Comparison of ENCODE assay signal across 34 cellular contexts in the genomic region with DNA sequence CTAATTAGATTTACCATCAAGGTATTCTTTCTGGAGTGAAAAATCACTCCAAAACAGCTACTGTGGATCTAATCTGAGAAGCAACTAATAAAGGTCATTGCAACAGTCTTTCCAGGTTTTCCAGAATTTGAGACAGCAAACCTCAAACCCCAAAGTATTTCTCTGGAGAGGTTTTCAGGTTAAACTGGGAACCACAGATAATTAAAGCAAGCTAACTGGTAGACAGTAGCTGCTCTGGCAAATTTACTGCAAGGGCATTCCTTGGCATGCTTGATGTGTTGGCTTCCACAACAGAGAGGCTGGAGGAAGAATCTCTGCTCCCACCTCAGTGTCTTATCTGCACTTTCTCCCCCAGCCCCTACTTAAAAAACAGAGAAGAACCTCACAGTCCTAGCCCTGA.
A peak's percentile ranks its signal among the peaks of the same experiment; 100 is the strongest.
DNase-seq lines count a peak whose midpoint lies in the region; ATAC-seq, FAIRE-seq and TF ChIP-seq lines count a peak whose summit lies in the region.
"Had no signal": no experiment of that assay in that cellular context is flagged by ENCODE, and none has a peak within 500 bp of the region (broad histone marks: within the 10 kb centered on the region; RNA-seq: fewer than 3 reads in every experiment).

No MANE protein-coding gene starts in this region.

- ATAC-seq in stimulated activated naive CD8-positive, alpha-beta T cell treated with anti-CD3 and anti-CD28 coated beads, Interleukin-15, Interleukin-2, amounts not matched to agents 100 U/mL and 50 U/mL, for 24 hours = no peak
- no peak for ATAC-seq in HG02938 (IDR thresholded peaks at IDR 0.05; ENCODE audit: unreplicated experiment)
- no peak for ATAC-seq in GM18909 (IDR thresholded peaks at IDR 0.05; ENCODE audit: poor library complexity, unreplicated experiment)
- ATAC-seq: HCT116; naive thymus-derived CD8-positive, alpha-beta T cell had no signal

- H3K27ac Mint-ChIP-seq in stimulated activated naive CD8-positive, alpha-beta T cell treated with anti-CD3 and anti-CD28 coated beads, Interleukin-15, Interleukin-2, amounts not matched to agents 100 ng/mL and 50 ng/mL, for 24 hours = peak overlapping the region; percentile 31
- peak overlapping the region; percentile 89 for H3K27ac Mint-ChIP-seq in activated T-helper 2 cell treated with anti-CD3 and anti-CD28 coated beads, Interferon-gamma antibody, Interleukin-2, Interleukin-4, amounts not matched to agents 10 μg/mL and 5 μg/mL and 100 μg/mL, durations not matched to agents 14 hours and 24 hours and 36 hours
- H3K27ac Mint-ChIP-seq: activated naive CD4-positive, alpha-beta T cell treated with anti-CD3 and anti-CD28 coated beads, Interleukin-2, amount 10 ng/mL, durations not matched to agents 7 days and 5 days; dendritic cell treated with granulocyte-macrophage colony-stimulating factor and Interleukin-4, amounts not matched to agents 40 ng/mL and 50 ng/mL, for 4 days; endodermal cell; mesothelial cell of epicardium; naive thymus-derived CD8-positive, alpha-beta T cell; type B pancreatic cell had no signal

- H3K27me3 Mint-ChIP-seq in stimulated activated naive CD8-positive, alpha-beta T cell treated with anti-CD3 and anti-CD28 coated beads, Interleukin-15, Interleukin-2, amounts not matched to agents 100 ng/mL and 50 ng/mL, for 24 hours = peaks cover 10% of the 10 kb centered on the region
- no peaks in the 10 kb centered on the region for H3K27me3 Mint-ChIP-seq in activated T-helper 2 cell treated with anti-CD3 and anti-CD28 coated beads, Interferon-gamma antibody, Interleukin-2, Interleukin-4, amounts not matched to agents 10 μg/mL and 5 μg/mL and 100 μg/mL, durations not matched to agents 14 hours and 24 hours and 36 hours (ENCODE audit: low read depth)
- H3K27me3 Mint-ChIP-seq: activated naive CD4-positive, alpha-beta T cell treated with anti-CD3 and anti-CD28 coated beads, Interleukin-2, amount 10 ng/mL, durations not matched to agents 7 days and 5 days had no signal

- H3K4me1 ChIP-seq in keratinocyte (ENCODE audit: control insufficient read depth, extremely low read depth, insufficient read depth, low read length) = peaks cover 30% of the 10 kb centered on the region
- H3K4me1 ChIP-seq: BLaER1, gastrocnemius medialis had no signal

- intact Hi-C loops in activated T-helper 2 cell treated with anti-CD3 and anti-CD28 coated beads, Interferon-gamma antibody, Interleukin-2, Interleukin-4, amounts not matched to agents 10 μg/mL and 5 μg/mL and 100 μg/mL, durations not matched to agents 14 hours and 24 hours and 36 hours (cut with micrococcal nuclease) = loop anchor here (2.0 to 10.0 kb wide), 3 partner anchors 260 to 948 kb away; no protein-coding TSS in a partner anchor

- H3K79me2 ChIP-seq in keratinocyte (ENCODE audit: control insufficient read depth, insufficient read depth, low read length) = no peaks in the 10 kb centered on the region

- no peak for TF ChIP-seq CTCF in keratinocyte (optimal IDR thresholded peaks at IDR 0.05 in 1 of 3, IDR thresholded peaks at IDR 0.05 in 1 of 3, conservative IDR thresholded peaks at IDR 0.05 in 1 of 3; ENCODE audit: extremely low read depth in 1 of 3, insufficient read depth in 2 of 3, low read length in 3 of 3)

- H3K4me2 ChIP-seq in keratinocyte (ENCODE audit: control insufficient read depth, extremely low read depth, insufficient read depth, low read depth, low read length) = no peak overlapping the region
- H3K4me2 ChIP-seq: BLaER1 had no signal

- no peak overlapping the region for H3K27ac ChIP-seq in keratinocyte (ENCODE audit: control insufficient read depth, insufficient read depth, low read length)
- H3K27ac ChIP-seq: BLaER1, esophagus muscularis mucosa, gastrocnemius medialis, SK-N-MC, VCaP had no signal

- no peaks in the 10 kb centered on the region for H3K9me3 Mint-ChIP-seq in stimulated activated naive CD8-positive, alpha-beta T cell treated with anti-CD3 and anti-CD28 coated beads, Interleukin-15, Interleukin-2, amounts not matched to agents 100 ng/mL and 50 ng/mL, for 24 hours
- H3K9me3 Mint-ChIP-seq in activated T-helper 2 cell treated with anti-CD3 and anti-CD28 coated beads, Interferon-gamma antibody, Interleukin-2, Interleukin-4, amounts not matched to agents 10 μg/mL and 5 μg/mL and 100 μg/mL, durations not matched to agents 14 hours and 24 hours and 36 hours = no peaks in the 10 kb centered on the region
- H3K9me3 Mint-ChIP-seq: activated naive CD4-positive, alpha-beta T cell treated with anti-CD3 and anti-CD28 coated beads, Interleukin-2, amount 10 ng/mL, durations not matched to agents 7 days and 5 days; dendritic cell treated with granulocyte-macrophage colony-stimulating factor and Interleukin-4, amounts not matched to agents 40 ng/mL and 50 ng/mL, for 4 days; endodermal cell; mesothelial cell of epicardium; naive thymus-derived CD8-positive, alpha-beta T cell; type B pancreatic cell had no signal

- no peak overlapping the region for H2AFZ ChIP-seq in keratinocyte (ENCODE audit: control insufficient read depth, low read length)

- no peaks in the 10 kb centered on the region for H4K20me1 ChIP-seq in keratinocyte (ENCODE audit: control insufficient read depth, extremely low read depth, insufficient read depth, low read length)
- H4K20me1 ChIP-seq: BLaER1 had no signal

- no peaks in the 10 kb centered on the region for H3K36me3 ChIP-seq in keratinocyte (ENCODE audit: control insufficient read depth in 2 of 2, extremely low read depth in 1 of 2, insufficient read depth in 2 of 2, low read length in 2 of 2)
- H3K36me3 ChIP-seq: BLaER1, esophagus muscularis mucosa, gastrocnemius medialis had no signal

- DNase-seq in stimulated activated naive CD8-positive, alpha-beta T cell treated with anti-CD3 and anti-CD28 coated beads, Interleukin-15, Interleukin-2, amounts not matched to agents 100 U/mL and 50 U/mL, for 24 hours = no peak
- no peak for DNase-seq in activated T-helper 2 cell treated with anti-CD3 and anti-CD28 coated beads, Interferon-gamma antibody, Interleukin-2, Interleukin-4, amounts not matched to agents 10 μg/mL and 5 μg/mL and 100 μg/mL, durations not matched to agents 14 hours and 24 hours and 36 hours (ENCODE audit: low spot score)
- DNase-seq in keratinocyte (ENCODE audit: low read depth, low spot score) = no peak
- DNase-seq in NCI-H510A treated with DMSO at 0.1 percent for 48 hours (lab: John Stamatoyannopoulos, UW) = no peak
- DNase-seq in SKM-1 treated with dmso at 0.1 percent for 144 hours (lab: John Stamatoyannopoulos, UW; ENCODE audit: unreplicated experiment) = no peak
- DNase-seq: activated CD4-positive, alpha-beta T cell treated with anti-CD3 and anti-CD28 coated beads for 4 hours; activated naive CD4-positive, alpha-beta T cell treated with anti-CD3 and anti-CD28 coated beads, Interleukin-2, amount 10 ng/mL, durations not matched to agents 7 days and 5 days; activated T-cell treated with anti-CD3 and anti-CD28 coated beads, Interleukin-2, amount 50 U/mL, for 48 hours; central memory CD4-positive, alpha-beta T cell; DMS53; endodermal cell; gastrocnemius medialis; KBM-7; left ventricle myocardium superior; naive thymus-derived CD8-positive, alpha-beta T cell; NCI-H1417 treated with DMSO at 0.1 percent for 48 hours; NCI-H2081; NCI-H226; NCI-H774; stimulated activated CD4-positive, alpha-beta T cell treated with anti-CD3 and anti-CD28 coated beads, Interleukin-1b, Interleukin-23, amount 100 ng/mL, for 48 hours; stimulated activated CD8-positive, alpha-beta memory T cell treated with anti-CD3 and anti-CD28 coated beads, Interleukin-4, amount 100 ng/mL, for 48 hours had no signal

- peak overlapping the region; percentile 26 for H3K4me3 Mint-ChIP-seq in stimulated activated naive CD8-positive, alpha-beta T cell treated with anti-CD3 and anti-CD28 coated beads, Interleukin-15, Interleukin-2, amounts not matched to agents 100 ng/mL and 50 ng/mL, for 24 hours
- no peak overlapping the region for H3K4me3 Mint-ChIP-seq in activated T-helper 2 cell treated with anti-CD3 and anti-CD28 coated beads, Interferon-gamma antibody, Interleukin-2, Interleukin-4, amounts not matched to agents 10 μg/mL and 5 μg/mL and 100 μg/mL, durations not matched to agents 14 hours and 24 hours and 36 hours (ENCODE audit: low read depth)
- H3K4me3 Mint-ChIP-seq: activated naive CD4-positive, alpha-beta T cell treated with anti-CD3 and anti-CD28 coated beads, Interleukin-2, amount 10 ng/mL, durations not matched to agents 7 days and 5 days; dendritic cell treated with granulocyte-macrophage colony-stimulating factor and Interleukin-4, amounts not matched to agents 40 ng/mL and 50 ng/mL, for 4 days; endodermal cell; mesothelial cell of epicardium; naive thymus-derived CD8-positive, alpha-beta T cell; type B pancreatic cell had no signal

- H3K9me1 ChIP-seq in keratinocyte (ENCODE audit: control insufficient read depth, extremely low read depth, insufficient read depth, low read length) = no peaks in the 10 kb centered on the region

- dilution Hi-C loops in keratinocyte (cut with MboI; ENCODE audit: extremely low pct_ligation_motif_present, low sequenced_read_pairs) = no loop called here

- no peaks in the 10 kb centered on the region for H3K36me3 Mint-ChIP-seq in stimulated activated naive CD8-positive, alpha-beta T cell treated with anti-CD3 and anti-CD28 coated beads, Interleukin-15, Interleukin-2, amounts not matched to agents 100 ng/mL and 50 ng/mL, for 24 hours (ENCODE audit: low read depth)
- no peaks in the 10 kb centered on the region for H3K36me3 Mint-ChIP-seq in activated T-helper 2 cell treated with anti-CD3 and anti-CD28 coated beads, Interferon-gamma antibody, Interleukin-2, Interleukin-4, amounts not matched to agents 10 μg/mL and 5 μg/mL and 100 μg/mL, durations not matched to agents 14 hours and 24 hours and 36 hours (ENCODE audit: low read depth)
- H3K36me3 Mint-ChIP-seq: activated naive CD4-positive, alpha-beta T cell treated with anti-CD3 and anti-CD28 coated beads, Interleukin-2, amount 10 ng/mL, durations not matched to agents 7 days and 5 days; mesothelial cell of epicardium; naive thymus-derived CD8-positive, alpha-beta T cell; type B pancreatic cell had no signal

- H3K9ac ChIP-seq in keratinocyte (ENCODE audit: control insufficient read depth, extremely low read depth, insufficient read depth, low read length) = peak overlapping the region; percentile 47
- H3K9ac ChIP-seq: BLaER1 had no signal

- H3K4me1 Mint-ChIP-seq in stimulated activated naive CD8-positive, alpha-beta T cell treated with anti-CD3 and anti-CD28 coated beads, Interleukin-15, Interleukin-2, amounts not matched to agents 100 ng/mL and 50 ng/mL, for 24 hours (ENCODE audit: low read depth) = peaks cover 65% of the 10 kb centered on the region
- H3K4me1 Mint-ChIP-seq in activated T-helper 2 cell treated with anti-CD3 and anti-CD28 coated beads, Interferon-gamma antibody, Interleukin-2, Interleukin-4, amounts not matched to agents 10 μg/mL and 5 μg/mL and 100 μg/mL, durations not matched to agents 14 hours and 24 hours and 36 hours (ENCODE audit: low read depth) = peaks cover 69% of the 10 kb centered on the region
- H3K4me1 Mint-ChIP-seq: activated naive CD4-positive, alpha-beta T cell treated with anti-CD3 and anti-CD28 coated beads, Interleukin-2, amount 10 ng/mL, durations not matched to agents 7 days and 5 days; endodermal cell; mesothelial cell of epicardium had no signal

- H3K27me3 ChIP-seq in keratinocyte (ENCODE audit: control insufficient read depth, extremely low read depth, insufficient read depth, low read length) = no peaks in the 10 kb centered on the region
- H3K27me3 ChIP-seq: BLaER1, esophagus muscularis mucosa, gastrocnemius medialis had no signal

- peak; percentile 9 for FAIRE-seq in keratinocyte (lab: Jason Lieb, UNC)
- FAIRE-seq: G401.6, islet of Langerhans had no signal

- no peaks in the 10 kb centered on the region for H3K9me3 ChIP-seq in keratinocyte (ENCODE audit: control insufficient read depth, low read depth, low read length)
- H3K9me3 ChIP-seq: esophagus muscularis mucosa, gastrocnemius medialis had no signal

- no peak overlapping the region for H3K4me3 ChIP-seq in keratinocyte (ENCODE audit: control insufficient read depth in 2 of 3, extremely low read depth in 1 of 3, insufficient read depth in 2 of 3, low read depth in 1 of 3, low read length in 3 of 3)
- H3K4me3 ChIP-seq: BLaER1, esophagus muscularis mucosa, SK-N-MC had no signal
